1 cellular context compared by ENCODE assay signal in genomic region chr19:53881482-53882390, GRCh38.
TF ChIP-seq lines count a peak whose summit lies in the region.

TSS of gene PRKCG (plus strand) at chr19:53882197. CDS start at chr19:53882495, 298 bp downstream.

TF ChIP-seq in HepG2, 621 proteins besides CTCF, POLR2A, EP300 and RAD21 (continued from another document and continues in another):
- TF ChIP-seq ZNF609 (CRISPR knock-in tag; IDR thresholded peaks at IDR 0.05; ENCODE audit: borderline replicate concordance) = no peak
- TF ChIP-seq ZBTB33 (CRISPR knock-in tag; IDR thresholded peaks at IDR 0.05) = no peak
- TF ChIP-seq, protein P1, sequence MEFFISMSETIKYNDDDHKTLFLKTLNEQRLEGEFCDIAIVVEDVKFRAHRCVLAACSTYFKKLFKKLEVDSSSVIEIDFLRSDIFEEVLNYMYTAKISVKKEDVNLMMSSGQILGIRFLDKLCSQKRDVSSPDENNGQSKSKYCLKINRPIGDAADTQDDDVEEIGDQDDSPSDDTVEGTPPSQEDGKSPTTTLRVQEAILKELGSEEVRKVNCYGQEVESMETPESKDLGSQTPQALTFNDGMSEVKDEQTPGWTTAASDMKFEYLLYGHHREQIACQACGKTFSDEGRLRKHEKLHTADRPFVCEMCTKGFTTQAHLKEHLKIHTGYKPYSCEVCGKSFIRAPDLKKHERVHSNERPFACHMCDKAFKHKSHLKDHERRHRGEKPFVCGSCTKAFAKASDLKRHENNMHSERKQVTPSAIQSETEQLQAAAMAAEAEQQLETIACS (CRISPR knock-in tag; IDR thresholded peaks at IDR 0.05) = no peak
- TF ChIP-seq ZNF629 (CRISPR knock-in tag; conservative IDR thresholded peaks at IDR 0.05) = no peak
- TF ChIP-seq ZNF574 (CRISPR knock-in tag; IDR thresholded peaks at IDR 0.05) = peak; percentile 71
- peak; percentile 65 for TF ChIP-seq HNRNPK (IDR thresholded peaks at IDR 0.05; ENCODE audit: low read depth, low read length, poor library complexity, severe bottlenecking)
- no peak for TF ChIP-seq ZNF484 (CRISPR knock-in tag; IDR thresholded peaks at IDR 0.05; ENCODE audit: borderline replicate concordance, low read depth)
- TF ChIP-seq, protein P2, sequence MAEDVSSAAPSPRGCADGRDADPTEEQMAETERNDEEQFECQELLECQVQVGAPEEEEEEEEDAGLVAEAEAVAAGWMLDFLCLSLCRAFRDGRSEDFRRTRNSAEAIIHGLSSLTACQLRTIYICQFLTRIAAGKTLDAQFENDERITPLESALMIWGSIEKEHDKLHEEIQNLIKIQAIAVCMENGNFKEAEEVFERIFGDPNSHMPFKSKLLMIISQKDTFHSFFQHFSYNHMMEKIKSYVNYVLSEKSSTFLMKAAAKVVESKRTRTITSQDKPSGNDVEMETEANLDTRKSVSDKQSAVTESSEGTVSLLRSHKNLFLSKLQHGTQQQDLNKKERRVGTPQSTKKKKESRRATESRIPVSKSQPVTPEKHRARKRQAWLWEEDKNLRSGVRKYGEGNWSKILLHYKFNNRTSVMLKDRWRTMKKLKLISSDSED (CRISPR knock-in tag; IDR thresholded peaks at IDR 0.05) = no peak
- TF ChIP-seq ZBTB7B (CRISPR knock-in tag; IDR thresholded peaks at IDR 0.05) = no peak
- peak; percentile 16 for TF ChIP-seq XRCC5 (optimal IDR thresholded peaks at IDR 0.05; ENCODE audit: low read length)
- TF ChIP-seq CCAR2 (optimal IDR thresholded peaks at IDR 0.05; ENCODE audit: low read depth, low read length) = no peak
- TF ChIP-seq MAF1 (CRISPR knock-in tag; IDR thresholded peaks at IDR 0.05; ENCODE audit: borderline replicate concordance) = no peak
- no peak for TF ChIP-seq RARA (CRISPR knock-in tag; IDR thresholded peaks at IDR 0.05)
- TF ChIP-seq ZNF7 (CRISPR knock-in tag; IDR thresholded peaks at IDR 0.05) = no peak
- TF ChIP-seq ZNF329 (CRISPR knock-in tag; IDR thresholded peaks at IDR 0.05; ENCODE audit: low read depth) = no peak
- TF ChIP-seq KDM2A (CRISPR knock-in tag; IDR thresholded peaks at IDR 0.05; ENCODE audit: borderline replicate concordance, low read depth) = peak; percentile 62; the same call in 1 of the 2 replicates
- TF ChIP-seq SNAPC5 (CRISPR knock-in tag; IDR thresholded peaks at IDR 0.05; ENCODE audit: borderline replicate concordance) = no peak
- no peak for TF ChIP-seq DNMT3B (CRISPR knock-in tag; conservative IDR thresholded peaks at IDR 0.05)
- no peak for TF ChIP-seq HDAC1 (CRISPR knock-in tag; IDR thresholded peaks at IDR 0.05)
- TF ChIP-seq, protein P3, sequence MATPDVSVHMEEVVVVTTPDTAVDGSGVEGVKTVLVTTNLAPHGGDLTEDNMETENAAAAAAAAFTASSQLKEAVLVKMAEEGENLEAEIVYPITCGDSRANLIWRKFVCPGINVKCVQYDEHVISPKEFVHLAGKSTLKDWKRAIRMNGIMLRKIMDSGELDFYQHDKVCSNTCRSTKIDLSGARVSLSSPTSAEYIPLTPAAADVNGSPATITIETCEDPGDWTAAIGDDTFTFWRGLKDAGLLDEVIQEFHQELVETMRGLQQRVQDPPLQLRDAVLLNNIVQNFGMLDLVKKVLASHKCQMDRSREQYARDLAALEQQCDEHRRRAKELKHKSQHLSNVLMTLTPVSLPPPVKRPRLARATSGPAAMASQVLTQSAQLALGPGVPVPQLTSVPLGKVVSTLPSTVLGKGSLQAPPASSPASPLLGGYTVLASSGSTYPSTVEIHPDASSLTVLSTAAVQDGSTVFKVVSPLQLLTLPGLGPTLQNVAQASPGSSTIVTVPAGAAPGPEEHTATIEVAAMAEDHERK (CRISPR knock-in tag; IDR thresholded peaks at IDR 0.05; ENCODE audit: low read depth) = no peak
- no peak for TF ChIP-seq SOX6 (IDR thresholded peaks at IDR 0.05)
- peak; percentile 37; the same call in 1 of the 2 replicates for TF ChIP-seq SOX6 (CRISPR knock-in tag; IDR thresholded peaks at IDR 0.05)
- TF ChIP-seq FOXJ3 (CRISPR knock-in tag; IDR thresholded peaks at IDR 0.05; ENCODE audit: borderline replicate concordance) = no peak
- no peak for TF ChIP-seq MAFG (CRISPR knock-in tag; IDR thresholded peaks at IDR 0.05)
- TF ChIP-seq SPEN (CRISPR knock-in tag; IDR thresholded peaks at IDR 0.05; ENCODE audit: low read depth) = peak; percentile 46
- no peak for TF ChIP-seq ZC3H4 (CRISPR knock-in tag; IDR thresholded peaks at IDR 0.05; ENCODE audit: borderline replicate concordance)
- no peak for TF ChIP-seq ZNF430 (CRISPR knock-in tag; IDR thresholded peaks at IDR 0.05)
- TF ChIP-seq ZFY (CRISPR knock-in tag; IDR thresholded peaks at IDR 0.05) = 0 out of 2 replicates have a peak, but pooled peaks have one; percentile 15
- TF ChIP-seq ZNF841 (CRISPR knock-in tag; IDR thresholded peaks at IDR 0.05; ENCODE audit: borderline replicate concordance) = no peak
- peak; percentile 72; the same call in 1 of the 2 replicates for TF ChIP-seq ZFP91 (CRISPR knock-in tag; IDR thresholded peaks at IDR 0.05; ENCODE audit: borderline replicate concordance)
- no peak for TF ChIP-seq KIAA2018 (CRISPR knock-in tag; IDR thresholded peaks at IDR 0.05; ENCODE audit: borderline replicate concordance)
- TF ChIP-seq TAF1 (CRISPR knock-in tag; IDR thresholded peaks at IDR 0.05) = no peak
- TF ChIP-seq FOXC1 (CRISPR knock-in tag; IDR thresholded peaks at IDR 0.05; ENCODE audit: borderline replicate concordance) = no peak
